In genomic region chr1:111512132-111512874, GRCh38 we compare ENCODE assay signal across 26 cellular contexts. TPM values are rescaled to one million over a fixed set of nuclear protein-coding genes. Genes with fewer than 3 reads are reported as not detected.
DNase-seq lines count a peak whose midpoint lies in the region; ATAC-seq and TF ChIP-seq lines count a peak whose summit lies in the region.
"Had no signal": no experiment of that assay in that cellular context is flagged by ENCODE, and none has a peak within 500 bp of the region (broad histone marks: within the 10 kb centered on the region; RNA-seq: fewer than 3 reads in every experiment).

No MANE protein-coding gene starts in this region.

- H3K27me3 Mint-ChIP-seq in activated T-cell treated with anti-CD3 and anti-CD28 coated beads, Interleukin-2, amount 50 U/mL, for 72 hours (ENCODE audit: low read depth) = no peaks in the 10 kb centered on the region
- H3K27me3 Mint-ChIP-seq in CD4-positive, alpha-beta memory T cell = no peaks in the 10 kb centered on the region
- no peaks in the 10 kb centered on the region for H3K27me3 Mint-ChIP-seq in activated CD8-positive, alpha-beta T cell treated with anti-CD3 and anti-CD28 coated beads, Interleukin-2, amount 10 ng/mL, durations not matched to agents 7 days and 5 days (ENCODE audit: low read depth)
- no peaks in the 10 kb centered on the region for H3K27me3 Mint-ChIP-seq in stimulated activated naive B cell treated with anti-CD40 and anti-IgM and Interleukin-4, amounts not matched to agents 10 μg/mL and 1 μg/mL and 100 μg/mL, for 72 hours

- no peaks in the 10 kb centered on the region for H3K36me3 ChIP-seq in CD4-positive, alpha-beta memory T cell (ENCODE audit: insufficient read depth, low read length)
- H3K36me3 ChIP-seq: BLaER1 had no signal

- H3K27ac ChIP-seq in CD4-positive, alpha-beta memory T cell (ENCODE audit: low read depth, low read length) = no peak overlapping the region
- H3K27ac ChIP-seq: BLaER1 had no signal

- peak overlapping the region; percentile 31 for H3K27ac Mint-ChIP-seq in activated T-cell treated with anti-CD3 and anti-CD28 coated beads, Interleukin-2, amount 50 U/mL, for 72 hours
- H3K27ac Mint-ChIP-seq in CD4-positive, alpha-beta memory T cell = peak overlapping the region in 6 of 7 donors; percentile 57 to 86 (median 76)
- H3K27ac Mint-ChIP-seq in activated CD8-positive, alpha-beta T cell treated with anti-CD3 and anti-CD28 coated beads, Interleukin-2, amount 10 ng/mL, durations not matched to agents 7 days and 5 days = peak overlapping the region; percentile 8
- peak overlapping the region; percentile 91 for H3K27ac Mint-ChIP-seq in stimulated activated naive B cell treated with anti-CD40 and anti-IgM and Interleukin-4, amounts not matched to agents 10 μg/mL and 1 μg/mL and 100 μg/mL, for 72 hours
- H3K27ac Mint-ChIP-seq: activated naive CD4-positive, alpha-beta T cell treated with anti-CD3 and anti-CD28 coated beads, Interleukin-2, amount 10 ng/mL, durations not matched to agents 7 days and 5 days had no signal

- CTCF ChIA-PET in CD4-positive, alpha-beta memory T cell (lab: Charles Lee; ENCODE audit: partially characterized antibody) = interaction anchor here (0.9 to 2.7 kb wide), 7 partner anchors 30 to 257 kb away, joined by 3 to 14 read pairs (median 4); no protein-coding TSS in a partner anchor
- CTCF ChIA-PET in activated CD8-positive, alpha-beta T cell treated with anti-CD3 and anti-CD28 coated beads, Interleukin-2, amount 10 ng/mL, durations not matched to agents 7 days and 5 days (lab: Charles Lee) = interaction anchor here (1.0 to 1.7 kb wide), 4 partner anchors 9 to 60 kb away, joined by 3 to 5 read pairs (median 4); partner anchors contain the start of genes ADORA3 and TMIGD3

- H3K4me1 Mint-ChIP-seq in activated T-cell treated with anti-CD3 and anti-CD28 coated beads, Interleukin-2, amount 50 U/mL, for 72 hours (ENCODE audit: low read depth) = peaks cover 52% of the 10 kb centered on the region
- H3K4me1 Mint-ChIP-seq in CD4-positive, alpha-beta memory T cell = peaks cover 28 to 48% (median 33%) of the 10 kb centered on the region in 4 donors
- H3K4me1 Mint-ChIP-seq in activated CD8-positive, alpha-beta T cell treated with anti-CD3 and anti-CD28 coated beads, Interleukin-2, amount 10 ng/mL, durations not matched to agents 7 days and 5 days (ENCODE audit: low read depth) = peaks cover 44% of the 10 kb centered on the region
- peaks cover 39 to 51% of the 10 kb centered on the region in 2 donors for H3K4me1 Mint-ChIP-seq in stimulated activated naive B cell treated with anti-CD40 and anti-IgM and Interleukin-4, amounts not matched to agents 10 μg/mL and 1 μg/mL and 100 μg/mL, for 72 hours

- peak overlapping the region in 1 of 2 donors; percentile 6 for H3K4me3 ChIP-seq in CD4-positive, alpha-beta memory T cell (ENCODE audit: low read length in 2 of 2)
- H3K4me3 ChIP-seq: BLaER1, smooth muscle cell had no signal

- peak overlapping the region in 1 of 2 donors; percentile 28 for H3K4me3 Mint-ChIP-seq in activated T-cell treated with anti-CD3 and anti-CD28 coated beads, Interleukin-2, amount 50 U/mL, for 72 hours
- peak overlapping the region in 4 of 8 donors; percentile 6 to 68 (median 20) for H3K4me3 Mint-ChIP-seq in CD4-positive, alpha-beta memory T cell
- no peak overlapping the region for H3K4me3 Mint-ChIP-seq in activated CD8-positive, alpha-beta T cell treated with anti-CD3 and anti-CD28 coated beads, Interleukin-2, amount 10 ng/mL, durations not matched to agents 7 days and 5 days
- H3K4me3 Mint-ChIP-seq in stimulated activated naive B cell treated with anti-CD40 and anti-IgM and Interleukin-4, amounts not matched to agents 10 μg/mL and 1 μg/mL and 100 μg/mL, for 72 hours = no peak overlapping the region
- H3K4me3 Mint-ChIP-seq: activated naive CD4-positive, alpha-beta T cell treated with anti-CD3 and anti-CD28 coated beads, Interleukin-2, amount 10 ng/mL, durations not matched to agents 7 days and 5 days had no signal

- peaks cover 89% of the 10 kb centered on the region for H3K4me1 ChIP-seq in CD4-positive, alpha-beta memory T cell (ENCODE audit: insufficient read depth, low read length)

- intact Hi-C loops in CD4-positive, alpha-beta memory T cell (cut with micrococcal nuclease) = no loop called here

- ATAC-seq in activated T-cell treated with anti-CD3 and anti-CD28 coated beads, Interleukin-2, amount 50 U/mL, for 72 hours (replicated peaks in 1 of 2) = no peak
- ATAC-seq in activated CD8-positive, alpha-beta T cell treated with anti-CD3 and anti-CD28 coated beads, Interleukin-2, amount 10 ng/mL, durations not matched to agents 7 days and 5 days = no peak
- ATAC-seq in stimulated activated naive B cell treated with anti-CD40 and anti-IgM and Interleukin-4, amounts not matched to agents 10 μg/mL and 1 μg/mL and 100 μg/mL, for 72 hours (replicated peaks) = no peak
- no peak for ATAC-seq in GM18505 (IDR thresholded peaks at IDR 0.05; ENCODE audit: unreplicated experiment)
- ATAC-seq: HCT116 had no signal

- H3K27me3 ChIP-seq in CD4-positive, alpha-beta memory T cell (ENCODE audit: insufficient read depth, low read length) = no peaks in the 10 kb centered on the region
- H3K27me3 ChIP-seq: BLaER1 had no signal

- H3K9me3 ChIP-seq in CD4-positive, alpha-beta memory T cell (ENCODE audit: control insufficient read depth in 1 of 2, low read length in 2 of 2) = no peaks in the 10 kb centered on the region
- H3K9me3 ChIP-seq: BLaER1, SK-N-SH had no signal

- H3K9me3 Mint-ChIP-seq in activated T-cell treated with anti-CD3 and anti-CD28 coated beads, Interleukin-2, amount 50 U/mL, for 72 hours = no peaks in the 10 kb centered on the region
- no peaks in the 10 kb centered on the region for H3K9me3 Mint-ChIP-seq in CD4-positive, alpha-beta memory T cell
- H3K9me3 Mint-ChIP-seq in activated CD8-positive, alpha-beta T cell treated with anti-CD3 and anti-CD28 coated beads, Interleukin-2, amount 10 ng/mL, durations not matched to agents 7 days and 5 days (ENCODE audit: insufficient read depth) = no peaks in the 10 kb centered on the region
- peaks cover 0 to 3% of the 10 kb centered on the region in 2 donors for H3K9me3 Mint-ChIP-seq in stimulated activated naive B cell treated with anti-CD40 and anti-IgM and Interleukin-4, amounts not matched to agents 10 μg/mL and 1 μg/mL and 100 μg/mL, for 72 hours
- H3K9me3 Mint-ChIP-seq: activated naive CD4-positive, alpha-beta T cell treated with anti-CD3 and anti-CD28 coated beads, Interleukin-2, amount 10 ng/mL, durations not matched to agents 7 days and 5 days had no signal

- H3K36me3 Mint-ChIP-seq in activated T-cell treated with anti-CD3 and anti-CD28 coated beads, Interleukin-2, amount 50 U/mL, for 72 hours (ENCODE audit: insufficient read depth in 2 of 2) = no peaks in the 10 kb centered on the region
- H3K36me3 Mint-ChIP-seq in CD4-positive, alpha-beta memory T cell = no peaks in the 10 kb centered on the region
- H3K36me3 Mint-ChIP-seq in activated CD8-positive, alpha-beta T cell treated with anti-CD3 and anti-CD28 coated beads, Interleukin-2, amount 10 ng/mL, durations not matched to agents 7 days and 5 days (ENCODE audit: low read depth) = no peaks in the 10 kb centered on the region
- peaks cover 4 to 12% of the 10 kb centered on the region in 2 donors for H3K36me3 Mint-ChIP-seq in stimulated activated naive B cell treated with anti-CD40 and anti-IgM and Interleukin-4, amounts not matched to agents 10 μg/mL and 1 μg/mL and 100 μg/mL, for 72 hours
- H3K36me3 Mint-ChIP-seq: activated naive CD4-positive, alpha-beta T cell treated with anti-CD3 and anti-CD28 coated beads, Interleukin-2, amount 10 ng/mL, durations not matched to agents 7 days and 5 days had no signal

- DNase-seq in activated T-cell treated with anti-CD3 and anti-CD28 coated beads, Interleukin-2, amount 50 U/mL, for 72 hours = no peak
- DNase-seq in activated T-cell treated with anti-CD3 and anti-CD28 coated beads, Interleukin-2, amount 50 U/mL, for 48 hours = no peak
- DNase-seq in CD4-positive, alpha-beta memory T cell = no peak
- no peak for DNase-seq in activated CD8-positive, alpha-beta T cell treated with anti-CD3 and anti-CD28 coated beads, Interleukin-2, amount 10 ng/mL, durations not matched to agents 7 days and 5 days
- no peak for DNase-seq in stimulated activated naive B cell treated with anti-CD40 and anti-IgM and Interleukin-4, amounts not matched to agents 10 μg/mL and 1 μg/mL and 100 μg/mL, for 72 hours
- DNase-seq in inferior parietal cortex (ENCODE audit: extremely low spot score) = no peak
- DNase-seq in COLO829 (ENCODE audit: low spot score) = no peak
- DNase-seq: ACHN; activated CD4-positive, CD25-positive, alpha-beta regulatory T cell; activated naive CD4-positive, alpha-beta T cell treated with anti-CD3 and anti-CD28 coated beads, Interleukin-2, amount 10 ng/mL, durations not matched to agents 7 days and 5 days; EL; foreskin fibroblast; Karpas-422; MV-4-11; NCI-H1694 treated with DMSO at 0.1 percent for 48 hours; NCI-H748 treated with DMSO at 0.1 percent for 48 hours; occipital lobe; stimulated activated CD4-positive, alpha-beta T cell treated with anti-CD3 and anti-CD28 coated beads, Interleukin-2, amount 100 ng/mL, for 24 hours had no signal

- TF ChIP-seq POLR2A in GM18505 (IDR thresholded peaks at IDR 0.05; ENCODE audit: borderline replicate concordance, extremely low read depth, insufficient read depth, insufficient read length) = no peak

- POLR2A ChIA-PET in CD4-positive, alpha-beta memory T cell (lab: Charles Lee; ENCODE audit: partially characterized antibody) = interaction anchor here (0.6 to 1.7 kb wide), 8 partner anchors 12 to 114 kb away, joined by 3 to 10 read pairs (median 4); partner anchors contain the start of gene RAP1A
- POLR2A ChIA-PET in activated CD8-positive, alpha-beta T cell treated with anti-CD3 and anti-CD28 coated beads, Interleukin-2, amount 10 ng/mL, durations not matched to agents 7 days and 5 days (lab: Charles Lee) = interaction anchor here (0.7 to 1.4 kb wide), 4 partner anchors 26 to 243 kb away, joined by 3 read pairs; no protein-coding TSS in a partner anchor

RNA-seq across cellular contexts. Expression of gene ADORA3, which starts 8.9 kb away (rescaled TPM):
- under 1 TPM in 1 of 2 donors, not detected in 1; 0.58 TPM for total RNA-seq in activated T-cell treated with anti-CD3 and anti-CD28 coated beads, Interleukin-2, amount 50 U/mL, for 72 hours
- total RNA-seq in CD4-positive, alpha-beta memory T cell = under 1 TPM; 0.41 to 0.42 TPM
- under 1 TPM in 1 of 2 donors, not detected in 1; 0.46 TPM for polyA plus RNA-seq in CD4-positive, alpha-beta memory T cell
- total RNA-seq in activated CD8-positive, alpha-beta T cell treated with anti-CD3 and anti-CD28 coated beads, Interleukin-2, amount 10 ng/mL, durations not matched to agents 7 days and 5 days = under 1 TPM in 1 of 2 experiments, not detected in 1; 0.18 TPM
- total RNA-seq: astrocyte, epithelial cell of proximal tubule, smooth muscle cell had no signal
- polyA plus RNA-seq: SK-N-SH, smooth muscle cell had no signal

RNA-seq across cellular contexts. Expression of gene TMIGD3, which starts 8.9 kb away (rescaled TPM):
- not detected for total RNA-seq in activated T-cell treated with anti-CD3 and anti-CD28 coated beads, Interleukin-2, amount 50 U/mL, for 72 hours
- total RNA-seq in CD4-positive, alpha-beta memory T cell = not detected
- not detected for polyA plus RNA-seq in CD4-positive, alpha-beta memory T cell
- not detected for total RNA-seq in activated CD8-positive, alpha-beta T cell treated with anti-CD3 and anti-CD28 coated beads, Interleukin-2, amount 10 ng/mL, durations not matched to agents 7 days and 5 days
- total RNA-seq: astrocyte; epithelial cell of proximal tubule; smooth muscle cell; T-helper 2 cell treated with Interferon-gamma antibody and Interleukin-4, amounts not matched to agents 100 ng/mL and 5 ng/mL, for 36 hours had no signal
- polyA plus RNA-seq: SK-N-SH, smooth muscle cell had no signal

RNA-seq across cellular contexts. Expression of gene C1orf162, which starts 38.5 kb away (rescaled TPM):
- total RNA-seq in activated T-cell treated with anti-CD3 and anti-CD28 coated beads, Interleukin-2, amount 50 U/mL, for 72 hours = 10 to 100 TPM; 11.4 to 11.7 TPM
- 10 to 100 TPM; 74.9 to 75.9 TPM for total RNA-seq in CD4-positive, alpha-beta memory T cell
- polyA plus RNA-seq in CD4-positive, alpha-beta memory T cell = 100 to 1,000 TPM; 139 to 274 TPM
- total RNA-seq in activated CD8-positive, alpha-beta T cell treated with anti-CD3 and anti-CD28 coated beads, Interleukin-2, amount 10 ng/mL, durations not matched to agents 7 days and 5 days = 10 to 100 TPM; 40.1 to 42.1 TPM
- total RNA-seq: epithelial cell of proximal tubule, smooth muscle cell had no signal

Comparison
In these comparisons a context has a peak if more than half of its experiments do, and no peak if none do; other contexts are left out.
1. H3K27ac Mint-ChIP-seq: peak in every context shown above with its lines; median percentile 91 in stimulated activated naive B cell treated with anti-CD40 and anti-IgM and Interleukin-4, amounts not matched to agents 10 μg/mL and 1 μg/mL and 100 μg/mL, for 72 hours; 76 in CD4-positive, alpha-beta memory T cell; 31 in activated T-cell treated with anti-CD3 and anti-CD28 coated beads, Interleukin-2, amount 50 U/mL, for 72 hours; 8 in activated CD8-positive, alpha-beta T cell treated with anti-CD3 and anti-CD28 coated beads, Interleukin-2, amount 10 ng/mL, durations not matched to agents 7 days and 5 days.